ENCODE assay signal across 23 cellular contexts in genomic region chr10:10647331-10647730, GRCh38.
DNase-seq lines count a peak whose midpoint lies in the region; ATAC-seq and TF ChIP-seq lines count a peak whose summit lies in the region.
"Had no signal": no experiment of that assay in that cellular context is flagged by ENCODE, and none has a peak within 500 bp of the region (broad histone marks: within the 10 kb centered on the region; RNA-seq: fewer than 3 reads in every experiment).

No MANE protein-coding gene starts in this region.

- ATAC-seq in HG02759 (IDR thresholded peaks at IDR 0.05; ENCODE audit: unreplicated experiment), result no peak
- ATAC-seq: A549 had no signal

- H4K5ac ChIP-seq in mesendoderm (ENCODE audit: low read length), result no peak overlapping the region

- TF ChIP-seq EP300 in esophagus muscularis mucosa (IDR thresholded peaks at IDR 0.05), result no peak

- H2AK5ac ChIP-seq in mesendoderm (ENCODE audit: low read length), result no peak overlapping the region

- H3K27me3 Mint-ChIP-seq in MCF 10A (ENCODE audit: insufficient read depth, unreplicated experiment), result no peaks in the 10 kb centered on the region

- POLR2A ChIA-PET in MCF 10A (lab: Yijun Ruan, JAX), result no interaction called here

- no peak overlapping the region for H2BK120ac ChIP-seq in mesendoderm (ENCODE audit: low read depth, low read length)

- H3K9me3 ChIP-seq in breast epithelium, result no peaks in the 10 kb centered on the region
- no peaks in the 10 kb centered on the region for H3K9me3 ChIP-seq in esophagus muscularis mucosa
- H3K9me3 ChIP-seq: A549, HAP-1 had no signal

- no peaks in the 10 kb centered on the region for H3K79me2 ChIP-seq in mesendoderm (ENCODE audit: control insufficient read depth, insufficient read depth, low read length)

- no peak overlapping the region for H3K56ac ChIP-seq in mesendoderm (ENCODE audit: low read length)

- no TSS peak for BruUV-seq in MCF 10A (replicated peaks; lab: Mats Ljungman, UMichigan)

- H3K4me1 Mint-ChIP-seq in MCF 10A (ENCODE audit: insufficient read depth, unreplicated experiment), result peaks cover 9% of the 10 kb centered on the region
- H3K4me1 Mint-ChIP-seq: CD14-positive monocyte; CD8-positive, alpha-beta memory T cell had no signal

- no peak overlapping the region for H2BK15ac ChIP-seq in mesendoderm (replicated peaks; ENCODE audit: low read depth)

- intact Hi-C loops in MCF 10A (cut with micrococcal nuclease), result no loop called here
- intact Hi-C loops in breast epithelium (cut with DNase I; ENCODE audit: low total_unique reads), result no loop called here
- intact Hi-C loops in esophagus muscularis mucosa (cut with DNase I), result no loop called here

- H3K9ac ChIP-seq in mesendoderm (ENCODE audit: low read length), result no peak overlapping the region
- H3K9ac ChIP-seq: BLaER1 treated with 17β-estradiol and CSF1 and Interleukin-3, amounts not matched to agents 10 nM and 100 nM had no signal

- H3K23ac ChIP-seq in mesendoderm (ENCODE audit: low read length), result no peak overlapping the region

- no peak overlapping the region for H3K4ac ChIP-seq in mesendoderm (ENCODE audit: low read depth, low read length)

- H3K27me3 ChIP-seq in breast epithelium (no peaks in the 10 kb centered on the region), esophagus muscularis mucosa (no peaks in the 10 kb centered on the region), mesendoderm (ENCODE audit: insufficient read depth, low read length, poor library complexity) (no peaks in the 10 kb centered on the region)
- H3K27me3 ChIP-seq: BE2C; BLaER1 treated with 17β-estradiol and CSF1 and Interleukin-3, amounts not matched to agents 10 nM and 100 nM had no signal

- peak overlapping the region; percentile 9 for H3K27ac Mint-ChIP-seq in MCF 10A (ENCODE audit: low read depth, unreplicated experiment)
- H3K27ac Mint-ChIP-seq: CD14-positive monocyte; CD4-positive, alpha-beta T cell; CD8-positive, alpha-beta memory T cell; HFFc6 had no signal

- H3K36me3 ChIP-seq in breast epithelium (no peaks in the 10 kb centered on the region), esophagus muscularis mucosa (no peaks in the 10 kb centered on the region), mesendoderm (ENCODE audit: control insufficient read depth, insufficient read depth, low read length) (no peaks in the 10 kb centered on the region)
- H3K36me3 ChIP-seq: BE2C; BLaER1 treated with 17β-estradiol and CSF1 and Interleukin-3, amounts not matched to agents 10 nM and 100 nM; HAP-1 had no signal

- DNase-seq in MCF 10A (ENCODE audit: unreplicated experiment) (peak; percentile 22), breast epithelium (ENCODE audit: low spot score in 2 of 2) (no peak), NCI-H146 (lab: John Stamatoyannopoulos, UW) (peak; percentile 75), esophagus muscularis mucosa (ENCODE audit: extremely low spot score) (peak; percentile 70), mesendoderm (peak; percentile 37), 8988T (no peak), glomerular visceral epithelial cell (ENCODE audit: extremely low spot score) (no peak)
- DNase-seq: ACHN; AML-193; BE2C; CD4-positive, alpha-beta T cell; CD8-positive, alpha-beta memory T cell; DMS 273 treated with DMSO at 0.1 percent for 48 hours; DMS79; GF-D8; GOT3; HFFc6 had no signal

- CTCF ChIA-PET in MCF 10A (lab: Yijun Ruan, JAX), result no interaction called here

- H3K4me1 ChIP-seq in breast epithelium (no peaks in the 10 kb centered on the region), esophagus muscularis mucosa (peaks cover 8 to 29% (median 12%) of the 10 kb centered on the region in 4 donors), mesendoderm (ENCODE audit: control insufficient read depth, low read depth, low read length) (no peaks in the 10 kb centered on the region)
- H3K4me1 ChIP-seq: A549, BE2C, HAP-1 had no signal

- H3K18ac ChIP-seq in mesendoderm (ENCODE audit: low read length), result no peak overlapping the region

- H3K4me3 Mint-ChIP-seq in MCF 10A (ENCODE audit: unreplicated experiment), result no peak overlapping the region
- H3K4me3 Mint-ChIP-seq: CD14-positive monocyte; CD4-positive, alpha-beta T cell; CD8-positive, alpha-beta memory T cell; HFFc6 had no signal

- H3K79me1 ChIP-seq in mesendoderm (ENCODE audit: low read length), result no peaks in the 10 kb centered on the region

- TF ChIP-seq CTCF in MCF 10A (IDR thresholded peaks at IDR 0.05; ENCODE audit: unreplicated experiment), result no peak
- TF ChIP-seq CTCF in breast epithelium (IDR thresholded peaks at IDR 0.05), result no peak
- no peak for TF ChIP-seq CTCF in esophagus muscularis mucosa (IDR thresholded peaks at IDR 0.05)

- H3K36me3 Mint-ChIP-seq in MCF 10A (ENCODE audit: insufficient read depth, unreplicated experiment), result no peaks in the 10 kb centered on the region
- H3K36me3 Mint-ChIP-seq: CD14-positive monocyte had no signal

- 87% methylated on average over 7 of the region's 7 CpGs for WGBS in esophagus muscularis mucosa
- no CpG with 5 or more reads among the region's 7 CpGs for WGBS in mesendoderm (ENCODE audit: extremely low coverage, insufficient coverage, low lambda C conversion rate)

- no peak overlapping the region for H2BK5ac ChIP-seq in mesendoderm (ENCODE audit: low read length)

- no peaks in the 10 kb centered on the region for H3K9me3 Mint-ChIP-seq in MCF 10A (ENCODE audit: unreplicated experiment)
- H3K9me3 Mint-ChIP-seq: CD4-positive, alpha-beta T cell had no signal

- no peak overlapping the region for H3K4me3 ChIP-seq in breast epithelium
- no peak overlapping the region for H3K4me3 ChIP-seq in esophagus muscularis mucosa
- no peak overlapping the region for H3K4me3 ChIP-seq in mesendoderm (ENCODE audit: low read length)
- H3K4me3 ChIP-seq: A549; BLaER1 treated with 17β-estradiol and CSF1 and Interleukin-3, amounts not matched to agents 10 nM and 100 nM; HAP-1 had no signal

- H3K27ac ChIP-seq in breast epithelium, result no peak overlapping the region
- H3K27ac ChIP-seq in esophagus muscularis mucosa (replicated peaks in 1 of 4), result no peak overlapping the region
- no peak overlapping the region for H3K27ac ChIP-seq in mesendoderm (ENCODE audit: low read depth, low read length)
- H3K27ac ChIP-seq: 22Rv1; A549; BLaER1 treated with 17β-estradiol and CSF1 and Interleukin-3, amounts not matched to agents 10 nM and 100 nM had no signal

- no peak overlapping the region for H3K4me2 ChIP-seq in mesendoderm (ENCODE audit: low read length)
- H3K4me2 ChIP-seq: A549; BLaER1 treated with 17β-estradiol and CSF1 and Interleukin-3, amounts not matched to agents 10 nM and 100 nM had no signal

- H4K8ac ChIP-seq in mesendoderm (ENCODE audit: low read depth, low read length), result no peak overlapping the region

- TF ChIP-seq POLR2A in breast epithelium (IDR thresholded peaks at IDR 0.05), result no peak
- TF ChIP-seq POLR2A in esophagus muscularis mucosa (IDR thresholded peaks at IDR 0.05; ENCODE audit: low read depth), result no peak

Comparison
In these comparisons a context has a peak if more than half of its experiments do, and no peak if none do; other contexts are left out.
1. DNase-seq: peak in MCF 10A (single experiment), NCI-H146 (single experiment), esophagus muscularis mucosa (single experiment) and mesendoderm (single experiment); none in breast epithelium (0 of 2), 8988T (single experiment) and glomerular visceral epithelial cell (single experiment).